10 cellular contexts compared by ENCODE assay signal in the genomic region with DNA sequence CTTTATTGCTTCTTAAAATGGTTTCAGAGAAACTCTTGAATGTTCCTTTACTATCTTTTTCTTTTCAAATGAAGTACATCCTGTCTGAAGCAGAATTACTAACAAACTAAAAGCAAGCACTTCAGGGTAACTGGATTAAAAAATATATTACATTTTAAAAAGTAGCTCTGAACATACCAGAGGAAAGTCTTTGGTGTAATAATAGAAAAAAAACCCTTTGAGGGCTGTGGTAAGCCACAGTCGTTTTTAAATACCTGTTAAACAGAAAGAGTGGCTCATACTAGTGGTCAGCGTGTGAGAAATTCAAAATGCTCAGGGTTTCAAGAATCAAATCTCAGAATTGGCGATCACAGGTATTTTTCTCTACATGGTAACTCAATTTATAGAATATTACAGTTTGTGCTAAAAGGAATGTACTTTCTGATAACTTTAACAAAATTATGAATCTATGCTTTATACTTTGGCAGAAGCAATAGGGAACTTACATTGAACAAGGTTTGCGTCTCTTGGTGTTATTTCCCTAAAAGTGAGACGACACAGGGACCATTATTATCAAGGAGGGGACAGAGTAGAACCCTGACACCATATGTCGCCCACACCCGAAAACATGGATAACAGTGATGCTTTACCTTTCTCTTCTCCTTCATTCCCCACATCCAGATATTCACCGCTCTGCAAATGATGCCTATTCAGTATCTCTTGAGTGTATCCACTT.
DNase-seq lines count a peak whose midpoint lies in the region; ATAC-seq, FAIRE-seq and TF ChIP-seq lines count a peak whose summit lies in the region.
"Had no signal": no experiment of that assay in that cellular context is flagged by ENCODE, and none has a peak within 500 bp of the region (broad histone marks: within the 10 kb centered on the region; RNA-seq: fewer than 3 reads in every experiment).

No MANE protein-coding gene starts in this region.

- SMC1A ChIA-PET in GM12878 (lab: Charles Lee; ENCODE audit: uncharacterized antibody, unreplicated experiment) = interaction anchor here (0.6 to 2.4 kb wide), 10 partner anchors 10 to 953 kb away, joined by 3 to 12 read pairs (median 4); no protein-coding TSS in a partner anchor

- peak; percentile 30 for DNase-seq in GM13977 (ENCODE audit: low spot score)
- DNase-seq in GM12878 (ENCODE audit: low read depth, low spot score) = no peak
- no peak for DNase-seq in anterior cingulate cortex (lab: John Stamatoyannopoulos, UW)
- DNase-seq in pancreas = no peak
- no peak for DNase-seq in type B pancreatic cell (ENCODE audit: extremely low spot score, unreplicated experiment)
- DNase-seq in suprapubic skin (ENCODE audit: low spot score in 2 of 2) = no peak
- DNase-seq: NCI-H187 treated with DMSO at 0.1 percent for 48 hours had no signal

- TF ChIP-seq POLR2A in GM12878 (IDR thresholded peaks at IDR 0.05; ENCODE audit: low read depth, low read length) = no peak
- no peak for TF ChIP-seq POLR2A in suprapubic skin (IDR thresholded peaks at IDR 0.05)

- H3K9me3 Mint-ChIP-seq in type B pancreatic cell = peaks cover 8% of the 10 kb centered on the region

- no peak overlapping the region for H3K27ac Mint-ChIP-seq in type B pancreatic cell

- H3K36me3 Mint-ChIP-seq in type B pancreatic cell = no peaks in the 10 kb centered on the region

- POLR2A ChIA-PET in GM12878 (lab: Charles Lee) = interaction anchor here (0.6 kb wide), 1 partner anchor 200 kb away, joined by 3 read pairs; no protein-coding TSS in a partner anchor

- in situ Hi-C loops in GM13977 (cut with MboI; ENCODE audit: low pct_unique_long_range_greater_than_20kb, low sequenced_read_pairs, unreplicated experiment) (no loop called here), GM12878 (cut with MboI) (no loop called here)

- CTCF ChIA-PET in GM12878 (lab: Yijun Ruan, JAX) = interaction anchor here (1.1 kb wide), 1 partner anchor 235 kb away, joined by 3 read pairs; no protein-coding TSS in a partner anchor

- TF ChIP-seq RAD21 in GM12878 (IDR thresholded peaks at IDR 0.05; ENCODE audit: insufficient read depth, low read depth, low read length) = peak; percentile 41

- intact Hi-C loops in GM12878 (cut with micrococcal nuclease; ENCODE audit: unreplicated experiment) = loop anchor here (5.0 kb wide), 1 partner anchor 95 kb away; the partner anchor contains the start of gene DPH5
- intact Hi-C loops in pancreas (cut with DNase I) = no loop called here

- no TSS peak for BruUV-seq in GM12878 (replicated peaks; lab: Mats Ljungman, UMichigan)

- no peaks in the 10 kb centered on the region for H3K27me3 Mint-ChIP-seq in type B pancreatic cell

- H3K36me3 ChIP-seq in GM12878 (ENCODE audit: control insufficient read depth in 2 of 2, insufficient read depth in 2 of 2, low read length in 1 of 2) (no peaks in the 10 kb centered on the region), pancreas (no peaks in the 10 kb centered on the region), suprapubic skin (no peaks in the 10 kb centered on the region)

- RAD21 ChIA-PET in GM12878 (lab: Charles Lee; ENCODE audit: unreplicated experiment) = interaction anchor here (0.6 kb wide), 1 partner anchor 14 kb away, joined by 4 read pairs; no protein-coding TSS in a partner anchor

- 11% methylated on average over 8 of the region's 8 CpGs for WGBS in GM12878 (ENCODE audit: insufficient coverage, insufficient replicate concordance, low lambda C conversion rate, missing lambda C conversion rate)
- 66 to 76% methylated on average over 8 of the region's 8 CpGs for WGBS in pancreas, 2 donors
- 83% methylated on average over 8 of the region's 8 CpGs for WGBS in suprapubic skin

- H3K9ac ChIP-seq in GM12878 (ENCODE audit: control insufficient read depth, insufficient read depth, low read length) = no peak overlapping the region

- no peak overlapping the region for H3K4me3 Mint-ChIP-seq in type B pancreatic cell

- H3K27me3 ChIP-seq in GM12878 (replicated peaks in 1 of 2; ENCODE audit: control insufficient read depth in 2 of 2, insufficient read depth in 2 of 2, low read length in 1 of 2) = no peaks in the 10 kb centered on the region; a peak in 1 of 4 replicates
- H3K27me3 ChIP-seq in pancreas = no peaks in the 10 kb centered on the region
- no peaks in the 10 kb centered on the region for H3K27me3 ChIP-seq in suprapubic skin

- FAIRE-seq in GM12878 (lab: Jason Lieb, UNC) (peak; percentile 66), pancreas (lab: Jason Lieb, UNC) (no peak)

- H3K9me3 ChIP-seq in GM12878 (replicated peaks; ENCODE audit: control insufficient read depth, insufficient read depth, low read length) (no peaks in the 10 kb centered on the region; the same call in 2 of the 3 replicates), pancreas (no peaks in the 10 kb centered on the region), suprapubic skin (no peaks in the 10 kb centered on the region)

- TF ChIP-seq CTCF in GM13977 (IDR thresholded peaks at IDR 0.05; ENCODE audit: extremely low read depth, insufficient read depth, missing control alignments) = no peak
- no peak for TF ChIP-seq CTCF in GM12878 (IDR thresholded peaks at IDR 0.05 in 2 of 3, conservative IDR thresholded peaks at IDR 0.05 in 1 of 3; ENCODE audit: control insufficient read depth in 2 of 3, extremely low read depth in 1 of 3, insufficient read depth in 1 of 3, low read depth in 3 of 3, low read length in 3 of 3)
- no peak for TF ChIP-seq CTCF in pancreas (IDR thresholded peaks at IDR 0.05)
- TF ChIP-seq CTCF in type B pancreatic cell (conservative IDR thresholded peaks at IDR 0.05) = no peak
- no peak for TF ChIP-seq CTCF in suprapubic skin (IDR thresholded peaks at IDR 0.05)

- peak; percentile 90 for ATAC-seq in GM19468 (IDR thresholded peaks at IDR 0.05; ENCODE audit: extremely low read depth, unreplicated experiment)
- peak; percentile 96 for ATAC-seq in HG03175 (IDR thresholded peaks at IDR 0.05; ENCODE audit: unreplicated experiment)
- peak; percentile 98 for ATAC-seq in GM12878
- no peak for ATAC-seq in pancreas
- ATAC-seq: left lobe of liver had no signal

- no peaks in the 10 kb centered on the region for H4K20me1 ChIP-seq in GM12878 (ENCODE audit: control insufficient read depth, insufficient read depth)

- peaks cover 21% of the 10 kb centered on the region for H3K4me1 ChIP-seq in GM12878 (ENCODE audit: control insufficient read depth, insufficient read depth, low read length)
- H3K4me1 ChIP-seq in pancreas = no peaks in the 10 kb centered on the region
- H3K4me1 ChIP-seq in suprapubic skin = no peaks in the 10 kb centered on the region

- no peak overlapping the region; the same call in 1 of the 2 replicates for H3K27ac ChIP-seq in GM12878 (ENCODE audit: control insufficient read depth, insufficient read depth)
- H3K27ac ChIP-seq in pancreas = no peak overlapping the region
- no peak overlapping the region for H3K27ac ChIP-seq in suprapubic skin

- peak in 1 of 2 experiments; percentile 63; a peak in 1 of 4 replicates for TF ChIP-seq EP300 in GM12878 (IDR thresholded peaks at IDR 0.05; ENCODE audit: borderline replicate concordance in 1 of 2, control insufficient read depth in 1 of 2, low read depth in 2 of 2, low read length in 2 of 2)
- TF ChIP-seq EP300 in suprapubic skin (IDR thresholded peaks at IDR 0.05) = no peak

- H2AFZ ChIP-seq in GM12878 (ENCODE audit: control insufficient read depth, low read depth, low read length) = no peak overlapping the region

- H3K4me3 ChIP-seq in GM12878 (no peak overlapping the region), pancreas (no peak overlapping the region), suprapubic skin (no peak overlapping the region)

- H3K4me1 Mint-ChIP-seq in type B pancreatic cell (ENCODE audit: unreplicated experiment) = no peaks in the 10 kb centered on the region

- H3K79me2 ChIP-seq in GM12878 (ENCODE audit: control insufficient read depth, insufficient read depth, low read length) = no peaks in the 10 kb centered on the region

- H3K4me2 ChIP-seq in GM12878 (ENCODE audit: control insufficient read depth, insufficient read depth) = peak overlapping the region; percentile 21

TF ChIP-seq in GM12878, 131 proteins besides CTCF, POLR2A, EP300 and RAD21 (continues in another document):
- TF ChIP-seq, protein P1, sequence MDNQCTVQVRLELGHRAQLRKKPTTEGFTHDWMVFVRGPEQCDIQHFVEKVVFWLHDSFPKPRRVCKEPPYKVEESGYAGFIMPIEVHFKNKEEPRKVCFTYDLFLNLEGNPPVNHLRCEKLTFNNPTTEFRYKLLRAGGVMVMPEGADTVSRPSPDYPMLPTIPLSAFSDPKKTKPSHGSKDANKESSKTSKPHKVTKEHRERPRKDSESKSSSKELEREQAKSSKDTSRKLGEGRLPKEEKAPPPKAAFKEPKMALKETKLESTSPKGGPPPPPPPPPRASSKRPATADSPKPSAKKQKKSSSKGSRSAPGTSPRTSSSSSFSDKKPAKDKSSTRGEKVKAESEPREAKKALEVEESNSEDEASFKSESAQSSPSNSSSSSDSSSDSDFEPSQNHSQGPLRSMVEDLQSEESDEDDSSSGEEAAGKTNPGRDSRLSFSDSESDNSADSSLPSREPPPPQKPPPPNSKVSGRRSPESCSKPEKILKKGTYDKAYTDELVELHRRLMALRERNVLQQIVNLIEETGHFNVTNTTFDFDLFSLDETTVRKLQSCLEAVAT (IDR thresholded peaks at IDR 0.05) = peak; percentile 89
- TF ChIP-seq GABPA (IDR thresholded peaks at IDR 0.05; ENCODE audit: low read depth) (peak; percentile 26; the same call in 1 of the 2 replicates), ZNF384 (IDR thresholded peaks at IDR 0.05; ENCODE audit: borderline replicate concordance, low read depth, low read length) (peak; percentile 55; the same call in 1 of the 2 replicates), NR2F1 (conservative IDR thresholded peaks at IDR 0.05) (0 out of 2 replicates have a peak, but pooled peaks have one; percentile 21), POU2F2 (IDR thresholded peaks at IDR 0.05; ENCODE audit: borderline replicate concordance, low read depth, low read length) (peak; percentile 76; the same call in 1 of the 3 replicates), CBX5 (IDR thresholded peaks at IDR 0.05; ENCODE audit: low read depth) (0 out of 2 replicates have a peak, but pooled peaks have one; percentile 65), CBFB (IDR thresholded peaks at IDR 0.05; ENCODE audit: low read depth) (peak; percentile 93), ZZZ3 (IDR thresholded peaks at IDR 0.05; ENCODE audit: control insufficient read depth, insufficient read length, low read depth) (no peak), FOXM1 (IDR thresholded peaks at IDR 0.05; ENCODE audit: low read depth, low read length) (peak; percentile 85), CEBPB (IDR thresholded peaks at IDR 0.05; ENCODE audit: borderline replicate concordance in 1 of 2, low read depth in 2 of 2, low read length in 2 of 2) (peak in 1 of 2 experiments; percentile 84; a peak in 2 of 4 replicates), ATF7 (IDR thresholded peaks at IDR 0.05; ENCODE audit: low read depth) (peak; percentile 56), MTA3 (IDR thresholded peaks at IDR 0.05; ENCODE audit: borderline replicate concordance, low read length) (peak; percentile 83; the same call in 1 of the 2 replicates), EGR1 (IDR thresholded peaks at IDR 0.05; ENCODE audit: borderline replicate concordance in 1 of 2, low read depth in 2 of 2, low read length in 2 of 2) (no peak), CREM (IDR thresholded peaks at IDR 0.05; ENCODE audit: low read depth) (peak; percentile 13; the same call in 1 of the 2 replicates)

Comparison
In these comparisons a context has a peak if more than half of its experiments do, and no peak if none do; other contexts are left out.
1. ATAC-seq: peak in GM19468 (single experiment), HG03175 (single experiment) and GM12878 (single experiment); none in pancreas (0 of 4).